35 cellular contexts compared by ENCODE assay signal in genomic region chr18:55185391-55185790, GRCh38.
DNase-seq lines count a peak whose midpoint lies in the region; TF ChIP-seq lines count a peak whose summit lies in the region.
"Had no signal": no experiment of that assay in that cellular context is flagged by ENCODE, and none has a peak within 500 bp of the region (broad histone marks: within the 10 kb centered on the region; RNA-seq: fewer than 3 reads in every experiment).

No MANE protein-coding gene starts in this region.

- H3K27me3 ChIP-seq in CD8-positive, alpha-beta memory T cell (ENCODE audit: insufficient read depth, low read length, poor library complexity, severe bottlenecking), result no peaks in the 10 kb centered on the region
- H3K27me3 ChIP-seq: esophagus squamous epithelium, gastroesophageal sphincter, neural progenitor cell, spleen, uterus had no signal

- H3K9me3 ChIP-seq in CD8-positive, alpha-beta memory T cell (ENCODE audit: low read length), result no peaks in the 10 kb centered on the region
- H3K9me3 ChIP-seq: A549, esophagus squamous epithelium, gastroesophageal sphincter, spleen, thoracic aorta, uterus had no signal

- no peaks in the 10 kb centered on the region for H3K36me3 Mint-ChIP-seq in activated T-helper 2 cell treated with anti-CD3 and anti-CD28 coated beads, Interferon-gamma antibody, Interleukin-2, Interleukin-4, amounts not matched to agents 10 μg/mL and 5 μg/mL and 100 μg/mL, durations not matched to agents 14 hours and 24 hours and 36 hours (ENCODE audit: low read depth)
- H3K36me3 Mint-ChIP-seq in activated naive CD4-positive, alpha-beta T cell treated with anti-CD3 and anti-CD28 coated beads for 36 hours (ENCODE audit: low read depth), result no peaks in the 10 kb centered on the region
- no peaks in the 10 kb centered on the region for H3K36me3 Mint-ChIP-seq in CD8-positive, alpha-beta memory T cell
- no peaks in the 10 kb centered on the region for H3K36me3 Mint-ChIP-seq in nephron progenitor cell (ENCODE audit: low read depth)
- H3K36me3 Mint-ChIP-seq: activated naive CD8-positive, alpha-beta T cell treated with anti-CD3 and anti-CD28 coated beads for 36 hours; CD4-positive, alpha-beta memory T cell; neural progenitor cell had no signal

- H3K4me3 Mint-ChIP-seq in activated T-helper 2 cell treated with anti-CD3 and anti-CD28 coated beads, Interferon-gamma antibody, Interleukin-2, Interleukin-4, amounts not matched to agents 10 μg/mL and 5 μg/mL and 100 μg/mL, durations not matched to agents 14 hours and 24 hours and 36 hours (ENCODE audit: low read depth), result no peak overlapping the region
- no peak overlapping the region for H3K4me3 Mint-ChIP-seq in activated naive CD4-positive, alpha-beta T cell treated with anti-CD3 and anti-CD28 coated beads for 36 hours
- no peak overlapping the region for H3K4me3 Mint-ChIP-seq in CD8-positive, alpha-beta memory T cell
- H3K4me3 Mint-ChIP-seq in nephron progenitor cell, result no peak overlapping the region
- H3K4me3 Mint-ChIP-seq: activated CD4-positive, alpha-beta T cell treated with anti-CD3 and anti-CD28 coated beads, Interleukin-2, amount 10 ng/mL, durations not matched to agents 24 days and 14 days; activated naive CD8-positive, alpha-beta T cell treated with anti-CD3 and anti-CD28 coated beads for 36 hours; B cell; CD4-positive, alpha-beta memory T cell; central memory CD8-positive, alpha-beta T cell; dendritic cell treated with granulocyte-macrophage colony-stimulating factor and Interleukin-4, amounts not matched to agents 40 ng/mL and 50 ng/mL, for 4 days; endodermal cell; neural progenitor cell had no signal

- POLR2A ChIA-PET in CD8-positive, alpha-beta memory T cell (lab: Charles Lee), result no interaction called here

- H3K9me3 Mint-ChIP-seq in activated T-helper 2 cell treated with anti-CD3 and anti-CD28 coated beads, Interferon-gamma antibody, Interleukin-2, Interleukin-4, amounts not matched to agents 10 μg/mL and 5 μg/mL and 100 μg/mL, durations not matched to agents 14 hours and 24 hours and 36 hours, result no peaks in the 10 kb centered on the region
- H3K9me3 Mint-ChIP-seq in activated naive CD4-positive, alpha-beta T cell treated with anti-CD3 and anti-CD28 coated beads for 36 hours, result no peaks in the 10 kb centered on the region
- H3K9me3 Mint-ChIP-seq in CD8-positive, alpha-beta memory T cell, result peaks cover 0 to 5% (median 2%) of the 10 kb centered on the region in 5 donors
- H3K9me3 Mint-ChIP-seq in nephron progenitor cell, result no peaks in the 10 kb centered on the region
- H3K9me3 Mint-ChIP-seq: activated CD4-positive, alpha-beta T cell treated with anti-CD3 and anti-CD28 coated beads, Interleukin-2, amount 10 ng/mL, durations not matched to agents 24 days and 14 days; activated naive CD8-positive, alpha-beta T cell treated with anti-CD3 and anti-CD28 coated beads for 36 hours; dendritic cell treated with granulocyte-macrophage colony-stimulating factor and Interleukin-4, amounts not matched to agents 40 ng/mL and 50 ng/mL, for 4 days; endodermal cell; neural progenitor cell had no signal

- CTCF ChIA-PET in activated naive CD4-positive, alpha-beta T cell treated with anti-CD3 and anti-CD28 coated beads for 36 hours (lab: Charles Lee), result no interaction called here
- CTCF ChIA-PET in CD8-positive, alpha-beta memory T cell (lab: Charles Lee), result no interaction called here

- no peak overlapping the region for H3K27ac Mint-ChIP-seq in activated T-helper 2 cell treated with anti-CD3 and anti-CD28 coated beads, Interferon-gamma antibody, Interleukin-2, Interleukin-4, amounts not matched to agents 10 μg/mL and 5 μg/mL and 100 μg/mL, durations not matched to agents 14 hours and 24 hours and 36 hours
- H3K27ac Mint-ChIP-seq in activated naive CD4-positive, alpha-beta T cell treated with anti-CD3 and anti-CD28 coated beads for 36 hours, result no peak overlapping the region
- H3K27ac Mint-ChIP-seq in CD8-positive, alpha-beta memory T cell, result no peak overlapping the region
- H3K27ac Mint-ChIP-seq in nephron progenitor cell, result no peak overlapping the region
- H3K27ac Mint-ChIP-seq: activated CD4-positive, alpha-beta T cell treated with anti-CD3 and anti-CD28 coated beads, Interleukin-2, amount 10 ng/mL, durations not matched to agents 24 days and 14 days; activated naive CD8-positive, alpha-beta T cell treated with anti-CD3 and anti-CD28 coated beads for 36 hours; B cell; CD4-positive, alpha-beta memory T cell; dendritic cell treated with granulocyte-macrophage colony-stimulating factor and Interleukin-4, amounts not matched to agents 40 ng/mL and 50 ng/mL, for 4 days; endodermal cell; neural progenitor cell had no signal

- peak; percentile 52 for DNase-seq in AG10803 (ENCODE audit: low read depth)
- DNase-seq in LHCN-M2 (ENCODE audit: low read depth), result peak; percentile 16
- DNase-seq in astrocyte of the hippocampus (ENCODE audit: low read depth, low spot score), result peak; percentile 11
- peak; percentile 37 for DNase-seq in glomerular visceral epithelial cell (ENCODE audit: extremely low spot score)
- no peak for DNase-seq in activated T-helper 2 cell treated with anti-CD3 and anti-CD28 coated beads, Interferon-gamma antibody, Interleukin-2, Interleukin-4, amounts not matched to agents 10 μg/mL and 5 μg/mL and 100 μg/mL, durations not matched to agents 14 hours and 24 hours and 36 hours (ENCODE audit: low spot score)
- no peak for DNase-seq in activated naive CD4-positive, alpha-beta T cell treated with anti-CD3 and anti-CD28 coated beads for 36 hours
- DNase-seq in CD8-positive, alpha-beta memory T cell, result no peak
- DNase-seq in nephron progenitor cell, result no peak
- DNase-seq: activated CD8-positive, alpha-beta memory T cell treated with anti-CD3 and anti-CD28 coated beads for 24 hours; activated effector memory CD4-positive, alpha-beta T cell treated with anti-CD3 and anti-CD28 coated beads, Interleukin-2, amount 50 U/mL, for 16 hours; activated naive CD8-positive, alpha-beta T cell treated with anti-CD3 and anti-CD28 coated beads for 36 hours; activated T-cell treated with anti-CD3 and anti-CD28 coated beads for 4 hours; aorta; CD4-positive, alpha-beta memory T cell; endodermal cell; esophagus squamous epithelium; hippocampal formation; KG1; left colon; NCI-H1694; NCI-H510A; spleen; stimulated activated CD4-positive, alpha-beta T cell treated with anti-CD3 and anti-CD28 coated beads, Interleukin-2, amount 100 ng/mL, for 24 hours; stimulated activated naive CD8-positive, alpha-beta T cell treated with anti-CD3 and anti-CD28 coated beads, Interleukin-15, Interleukin-2, amounts not matched to agents 100 U/mL and 50 U/mL, for 24 hours; T1000; uterus had no signal

- TF ChIP-seq CTCF in AG10803 (conservative IDR thresholded peaks at IDR 0.05; ENCODE audit: low read length), result no peak
- TF ChIP-seq CTCF in nephron progenitor cell (IDR thresholded peaks at IDR 0.05), result no peak

- no peaks in the 10 kb centered on the region for H3K27me3 Mint-ChIP-seq in activated T-helper 2 cell treated with anti-CD3 and anti-CD28 coated beads, Interferon-gamma antibody, Interleukin-2, Interleukin-4, amounts not matched to agents 10 μg/mL and 5 μg/mL and 100 μg/mL, durations not matched to agents 14 hours and 24 hours and 36 hours (ENCODE audit: low read depth)
- H3K27me3 Mint-ChIP-seq in activated naive CD4-positive, alpha-beta T cell treated with anti-CD3 and anti-CD28 coated beads for 36 hours (ENCODE audit: low read depth), result peaks cover 2% of the 10 kb centered on the region
- H3K27me3 Mint-ChIP-seq in CD8-positive, alpha-beta memory T cell, result peaks cover 0 to 3% of the 10 kb centered on the region in 2 donors
- no peaks in the 10 kb centered on the region for H3K27me3 Mint-ChIP-seq in nephron progenitor cell (ENCODE audit: low read depth, poor library complexity)
- H3K27me3 Mint-ChIP-seq: activated CD4-positive, alpha-beta T cell treated with anti-CD3 and anti-CD28 coated beads, Interleukin-2, amount 10 ng/mL, durations not matched to agents 24 days and 14 days; CD4-positive, alpha-beta memory T cell; central memory CD8-positive, alpha-beta T cell; dendritic cell treated with granulocyte-macrophage colony-stimulating factor and Interleukin-4, amounts not matched to agents 40 ng/mL and 50 ng/mL, for 4 days had no signal

- no peaks in the 10 kb centered on the region for H3K36me3 ChIP-seq in CD8-positive, alpha-beta memory T cell (ENCODE audit: insufficient read depth, low read length)
- H3K36me3 ChIP-seq: esophagus squamous epithelium, gastroesophageal sphincter, neural progenitor cell, spleen, thoracic aorta, uterus had no signal

- no peaks in the 10 kb centered on the region for H3K4me1 ChIP-seq in CD8-positive, alpha-beta memory T cell (ENCODE audit: insufficient read depth, low read length)
- H3K4me1 ChIP-seq: A549, esophagus squamous epithelium, gastroesophageal sphincter, neural progenitor cell, parathyroid adenoma, spleen, uterus had no signal

- no peak overlapping the region for H3K27ac ChIP-seq in CD8-positive, alpha-beta memory T cell (ENCODE audit: low read depth, low read length)
- H3K27ac ChIP-seq: A549, esophagus squamous epithelium, gastroesophageal sphincter, neural progenitor cell, parathyroid adenoma, spleen, thoracic aorta, uterus had no signal

- intact Hi-C loops in activated T-helper 2 cell treated with anti-CD3 and anti-CD28 coated beads, Interferon-gamma antibody, Interleukin-2, Interleukin-4, amounts not matched to agents 10 μg/mL and 5 μg/mL and 100 μg/mL, durations not matched to agents 14 hours and 24 hours and 36 hours (cut with micrococcal nuclease), result no loop called here
- intact Hi-C loops in activated naive CD4-positive, alpha-beta T cell treated with anti-CD3 and anti-CD28 coated beads for 36 hours (cut with micrococcal nuclease), result no loop called here

- no peak overlapping the region for H3K4me3 ChIP-seq in AG10803 (ENCODE audit: low read length)
- H3K4me3 ChIP-seq in CD8-positive, alpha-beta memory T cell (ENCODE audit: low read length), result no peak overlapping the region
- H3K4me3 ChIP-seq: A549, esophagus squamous epithelium, gastroesophageal sphincter, neural progenitor cell, spleen, thoracic aorta, uterus had no signal

- H3K4me1 Mint-ChIP-seq in activated T-helper 2 cell treated with anti-CD3 and anti-CD28 coated beads, Interferon-gamma antibody, Interleukin-2, Interleukin-4, amounts not matched to agents 10 μg/mL and 5 μg/mL and 100 μg/mL, durations not matched to agents 14 hours and 24 hours and 36 hours (ENCODE audit: low read depth), result no peaks in the 10 kb centered on the region
- H3K4me1 Mint-ChIP-seq in activated naive CD4-positive, alpha-beta T cell treated with anti-CD3 and anti-CD28 coated beads for 36 hours (ENCODE audit: low read depth), result no peaks in the 10 kb centered on the region
- H3K4me1 Mint-ChIP-seq in CD8-positive, alpha-beta memory T cell, result no peaks in the 10 kb centered on the region
- H3K4me1 Mint-ChIP-seq in nephron progenitor cell, result peaks cover 28% of the 10 kb centered on the region
- H3K4me1 Mint-ChIP-seq: activated CD4-positive, alpha-beta T cell treated with anti-CD3 and anti-CD28 coated beads, Interleukin-2, amount 10 ng/mL, durations not matched to agents 24 days and 14 days; activated naive CD8-positive, alpha-beta T cell treated with anti-CD3 and anti-CD28 coated beads for 36 hours; B cell; CD4-positive, alpha-beta memory T cell; central memory CD8-positive, alpha-beta T cell had no signal

Comparison
In these comparisons a context has a peak if more than half of its experiments do, and no peak if none do; other contexts are left out.
1. DNase-seq: peak in AG10803 (single experiment), LHCN-M2 (single experiment), astrocyte of the hippocampus (single experiment) and glomerular visceral epithelial cell (single experiment); none in activated T-helper 2 cell treated with anti-CD3 and anti-CD28 coated beads, Interferon-gamma antibody, Interleukin-2, Interleukin-4, amounts not matched to agents 10 μg/mL and 5 μg/mL and 100 μg/mL, durations not matched to agents 14 hours and 24 hours and 36 hours (single experiment), activated naive CD4-positive, alpha-beta T cell treated with anti-CD3 and anti-CD28 coated beads for 36 hours (single experiment), CD8-positive, alpha-beta memory T cell (0 of 5) and nephron progenitor cell (single experiment).